In the genomic region with DNA sequence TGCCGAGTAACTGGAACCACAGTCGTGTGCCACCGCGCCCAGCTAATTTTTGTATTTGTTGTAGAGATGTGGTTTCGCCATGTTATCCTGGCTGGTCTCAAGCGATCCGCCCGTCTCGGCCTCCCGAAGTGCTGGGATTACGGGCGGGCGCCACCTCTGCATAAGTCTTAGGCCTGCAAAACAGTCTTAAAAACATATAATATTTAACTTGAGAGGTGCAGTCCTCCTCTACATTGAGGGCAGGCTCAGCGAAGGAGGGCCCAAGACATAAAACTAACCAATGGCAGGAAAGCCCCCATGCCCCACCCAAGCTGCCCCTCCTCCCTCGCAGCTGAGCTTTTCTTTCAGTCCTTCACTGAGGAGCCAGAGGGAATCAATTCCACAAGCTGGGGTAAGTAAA, we compare ENCODE assay signal across 28 cellular contexts. TPM values are rescaled to one million over a fixed set of nuclear protein-coding genes. Genes with fewer than 3 reads are reported as not detected.
"Had no signal": no experiment of that assay in that cellular context is flagged by ENCODE, and none has a peak within 500 bp of the region (broad histone marks: within the 10 kb centered on the region; RNA-seq: fewer than 3 reads in every experiment).

A gene with protein sequence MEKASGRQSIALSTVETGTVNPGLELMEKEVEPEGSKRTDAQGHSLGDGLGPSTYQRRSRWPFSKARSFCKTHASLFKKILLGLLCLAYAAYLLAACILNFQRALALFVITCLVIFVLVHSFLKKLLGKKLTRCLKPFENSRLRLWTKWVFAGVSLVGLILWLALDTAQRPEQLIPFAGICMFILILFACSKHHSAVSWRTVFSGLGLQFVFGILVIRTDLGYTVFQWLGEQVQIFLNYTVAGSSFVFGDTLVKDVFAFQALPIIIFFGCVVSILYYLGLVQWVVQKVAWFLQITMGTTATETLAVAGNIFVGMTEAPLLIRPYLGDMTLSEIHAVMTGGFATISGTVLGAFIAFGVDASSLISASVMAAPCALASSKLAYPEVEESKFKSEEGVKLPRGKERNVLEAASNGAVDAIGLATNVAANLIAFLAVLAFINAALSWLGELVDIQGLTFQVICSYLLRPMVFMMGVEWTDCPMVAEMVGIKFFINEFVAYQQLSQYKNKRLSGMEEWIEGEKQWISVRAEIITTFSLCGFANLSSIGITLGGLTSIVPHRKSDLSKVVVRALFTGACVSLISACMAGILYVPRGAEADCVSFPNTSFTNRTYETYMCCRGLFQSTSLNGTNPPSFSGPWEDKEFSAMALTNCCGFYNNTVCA (plus strand): TSS at position 347 of the 400 bp plus-strand sequence. CDS start 982 bp downstream, outside the sequence.

- DNase-seq: activated CD4-positive, alpha-beta T cell treated with anti-CD3 and anti-CD28 coated beads for 48 hours; activated CD4-positive, alpha-beta T cell treated with anti-CD3 and anti-CD28 coated beads, Interleukin-2, amount 50 U/mL, for 48 hours; activated CD4-positive, CD25-positive, alpha-beta regulatory T cell treated with anti-CD3 and anti-CD28 coated beads, Interleukin-2, amount 50 U/mL, for 72 hours; activated CD8-positive, alpha-beta memory T cell treated with anti-CD3 and anti-CD28 coated beads, Interleukin-2, amount 10 ng/mL, durations not matched to agents 7 days and 5 days; activated gamma-delta T cell; activated naive CD4-positive, alpha-beta T cell treated with anti-CD3 and anti-CD28 coated beads, Interleukin-2, amount 10 ng/mL, durations not matched to agents 7 days and 5 days; activated naive CD8-positive, alpha-beta T cell treated with anti-CD3 and anti-CD28 coated beads for 36 hours; activated T-cell treated with anti-CD3 and anti-CD28 coated beads, Interleukin-2, amount 50 U/mL, for 4 hours; brain microvascular endothelial cell; IMR-90; Kasumi-1; KBM-7; NCI-H1105 treated with DMSO at 0.1 percent for 48 hours; NCI-H1436 treated with DMSO at 0.1 percent for 48 hours; NCI-H187; NCI-H2081; NCI-H510A treated with DMSO at 0.1 percent for 48 hours; PC-3; RPMI8226; T-cell; T-helper 2 cell; T1000; WERI-Rb-1 had no signal

- FAIRE-seq: TTC549 had no signal

- ATAC-seq: activated CD8-positive, alpha-beta memory T cell treated with anti-CD3 and anti-CD28 coated beads, Interleukin-2, amount 10 ng/mL, durations not matched to agents 7 days and 5 days; activated T-cell treated with anti-CD3 and anti-CD28 coated beads, Interleukin-2, amount 50 U/mL, for 4 hours; activated T-helper 17 cell treated with anti-CD3 and anti-CD28 coated beads, Interleukin-2, amount 50 U/mL, for 72 hours; PC-3; Right ventricle myocardium inferior; T-cell had no signal

- H3K27me3 ChIP-seq: brain microvascular endothelial cell, cardiac muscle cell had no signal

- H3K27ac ChIP-seq: brain microvascular endothelial cell, cardiac muscle cell, SK-N-MC, WERI-Rb-1 had no signal

- H3K4me3 ChIP-seq: cardiac muscle cell, SK-N-MC had no signal

- H3K36me3 ChIP-seq: brain microvascular endothelial cell, cardiac muscle cell, WERI-Rb-1 had no signal

RNA-seq across cellular contexts. Expression of the gene that starts here (rescaled TPM):
- total RNA-seq: activated CD8-positive, alpha-beta memory T cell treated with anti-CD3 and anti-CD28 coated beads, Interleukin-2, amount 10 ng/mL, durations not matched to agents 7 days and 5 days; activated naive CD8-positive, alpha-beta T cell treated with anti-CD3 and anti-CD28 coated beads for 36 hours; activated T-helper 17 cell treated with anti-CD3 and anti-CD28 coated beads, Interleukin-2, amount 50 U/mL, for 72 hours; cardiac muscle cell; IMR-90; PC-3; Right ventricle myocardium inferior; T-cell had no signal
- polyA plus RNA-seq: IMR-90 had no signal
